Comparison of ENCODE assay signal across 1 cellular context in genomic region chr1:154952664-154953063, GRCh38.
TF ChIP-seq lines count a peak whose summit lies in the region.

No MANE protein-coding gene starts in this region.

TF ChIP-seq in GM12878, 131 proteins besides CTCF, POLR2A, EP300 and RAD21:
- no peak for TF ChIP-seq RB1 (IDR thresholded peaks at IDR 0.05; ENCODE audit: borderline replicate concordance)
- no peak for TF ChIP-seq TARDBP (IDR thresholded peaks at IDR 0.05; ENCODE audit: borderline replicate concordance)
- TF ChIP-seq EED (IDR thresholded peaks at IDR 0.05; ENCODE audit: low read depth): no peak
- no peak for TF ChIP-seq PKNOX1 (IDR thresholded peaks at IDR 0.05)
- TF ChIP-seq EGR1 (IDR thresholded peaks at IDR 0.05; ENCODE audit: borderline replicate concordance in 1 of 2, low read depth in 2 of 2, low read length in 2 of 2): no peak
- TF ChIP-seq MYC (IDR thresholded peaks at IDR 0.05; ENCODE audit: insufficient read depth, insufficient read length, insufficient replicate concordance, low read length, severe bottlenecking): no peak
- TF ChIP-seq ZBTB33 (IDR thresholded peaks at IDR 0.05): no peak
- TF ChIP-seq ASH2L (IDR thresholded peaks at IDR 0.05; ENCODE audit: borderline replicate concordance, low read depth): no peak
- TF ChIP-seq, protein P1, sequence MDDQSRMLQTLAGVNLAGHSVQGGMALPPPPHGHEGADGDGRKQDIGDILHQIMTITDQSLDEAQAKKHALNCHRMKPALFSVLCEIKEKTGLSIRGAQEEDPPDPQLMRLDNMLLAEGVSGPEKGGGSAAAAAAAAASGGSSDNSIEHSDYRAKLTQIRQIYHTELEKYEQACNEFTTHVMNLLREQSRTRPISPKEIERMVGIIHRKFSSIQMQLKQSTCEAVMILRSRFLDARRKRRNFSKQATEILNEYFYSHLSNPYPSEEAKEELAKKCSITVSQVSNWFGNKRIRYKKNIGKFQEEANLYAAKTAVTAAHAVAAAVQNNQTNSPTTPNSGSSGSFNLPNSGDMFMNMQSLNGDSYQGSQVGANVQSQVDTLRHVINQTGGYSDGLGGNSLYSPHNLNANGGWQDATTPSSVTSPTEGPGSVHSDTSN (IDR thresholded peaks at IDR 0.05; ENCODE audit: insufficient replicate concordance, low read depth, low read length): no peak
- no peak for TF ChIP-seq SMC3 (IDR thresholded peaks at IDR 0.05; ENCODE audit: borderline replicate concordance, low read length)
